In the genomic region with DNA sequence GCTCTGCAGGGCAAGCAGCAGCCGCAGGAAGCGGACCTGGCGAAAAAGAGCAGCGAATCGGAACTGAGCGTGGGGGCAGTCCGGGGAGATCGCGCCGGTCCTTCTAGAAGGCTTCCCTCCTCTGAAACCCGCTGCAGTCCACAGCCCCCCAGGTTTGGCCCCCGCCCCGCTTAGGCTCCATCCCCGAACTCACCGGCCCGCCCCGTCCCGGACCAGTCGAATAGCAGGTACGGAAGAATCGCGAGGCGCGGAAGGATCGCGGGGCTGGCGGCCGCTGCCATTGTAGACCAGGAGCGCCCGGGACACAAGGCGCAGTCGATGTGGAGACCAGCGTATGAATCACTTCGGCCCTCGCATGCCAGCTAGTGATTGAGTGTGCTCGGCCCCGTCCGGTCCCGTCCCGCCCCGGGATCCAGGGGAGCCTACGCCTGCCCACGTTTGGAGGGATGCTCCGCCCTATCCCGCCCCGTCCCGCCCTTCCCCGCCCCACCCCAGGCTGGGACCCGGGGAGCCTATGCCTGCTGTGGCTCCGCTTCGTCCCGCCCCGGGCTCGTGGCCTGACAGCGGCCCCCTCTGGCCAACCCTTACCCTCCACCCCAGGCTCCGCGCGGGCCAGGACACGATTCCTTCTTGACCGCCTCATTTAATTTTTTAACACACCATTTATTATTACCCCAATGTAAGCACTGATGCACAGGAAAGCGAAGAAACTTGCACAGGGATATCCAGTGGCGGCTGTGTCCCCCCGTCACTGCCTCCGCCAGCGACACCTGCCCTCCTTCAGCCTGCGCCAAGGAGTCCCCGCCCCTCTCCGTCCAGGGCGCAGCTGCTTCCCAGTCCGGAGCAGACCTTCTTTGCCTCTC, we compare ENCODE assay signal across 8 cellular contexts. TPM values are rescaled to one million over a fixed set of nuclear protein-coding genes. Genes with fewer than 3 reads are reported as not detected.
DNase-seq lines count a peak whose midpoint lies in the region; ATAC-seq and TF ChIP-seq lines count a peak whose summit lies in the region.

A gene (minus strand): TSS at position 336 of the 863 bp plus-strand sequence. CDS start 55 bp downstream, at position 281.

- H3K4me1 ChIP-seq in H9 (ENCODE audit: insufficient read depth, low read length), result no peaks in the 10 kb centered on the region; the same call in 1 of the 2 replicates
- no peaks in the 10 kb centered on the region for H3K4me1 ChIP-seq in smooth muscle cell (ENCODE audit: low read depth)

- no peak within 1 kb of the TSS for H3K56ac ChIP-seq in H9 (ENCODE audit: insufficient read length, low read depth, low read length)

- no peak within 1 kb of the TSS for H4K91ac ChIP-seq in H9 (ENCODE audit: insufficient read length, low read depth, low read length)

- no peak within 1 kb of the TSS for H4K8ac ChIP-seq in H9 (replicated peaks; ENCODE audit: insufficient read length, low read depth, low read length)

- H3K9me3 Mint-ChIP-seq in H9 (no peaks in the 10 kb centered on the region; a peak in 1 of 5 replicates), activated B cell treated with CpG ODN at 0.5 μM for 24 hours (no peaks in the 10 kb centered on the region)

- no peaks in the 10 kb centered on the region for H3K36me3 ChIP-seq in smooth muscle cell (ENCODE audit: low read depth)

- H3K27ac Mint-ChIP-seq in H9 (no peak within 1 kb of the TSS; a peak in 1 of 7 replicates), activated B cell treated with CpG ODN at 0.5 μM for 24 hours (peak within 1 kb of the TSS; percentile 7)

- H3T11ph ChIP-seq in H9 (ENCODE audit: low read length), result no peak within 1 kb of the TSS

- ATAC-seq in activated B cell treated with CpG ODN at 0.5 μM for 24 hours (ENCODE audit: low read depth) (peak; percentile 92), GM18873 (IDR thresholded peaks at IDR 0.05; ENCODE audit: low FRiP score, unreplicated experiment) (no peak)

- no peak within 1 kb of the TSS for H2BK15ac ChIP-seq in H9 (ENCODE audit: low read depth, low read length)

- no peaks in the 10 kb centered on the region for H3K79me1 ChIP-seq in H9 (ENCODE audit: insufficient read depth, low read depth, low read length, poor library complexity, severe bottlenecking)

- H3K27me3 ChIP-seq in H9 (ENCODE audit: insufficient read depth, low read length) (no peaks in the 10 kb centered on the region; the same call in 1 of the 2 replicates), smooth muscle cell (ENCODE audit: low read depth) (peaks cover 9% of the 10 kb centered on the region)

- H3K4me1 Mint-ChIP-seq in H9, result peaks cover 13 to 17% of the 10 kb centered on the region in 2 experiments
- peaks cover 22% of the 10 kb centered on the region for H3K4me1 Mint-ChIP-seq in activated B cell treated with CpG ODN at 0.5 μM for 24 hours

- H3K79me2 ChIP-seq in H9 (ENCODE audit: insufficient read depth, low read length) (no peaks in the 10 kb centered on the region), smooth muscle cell (ENCODE audit: low read depth) (no peaks in the 10 kb centered on the region)

- no peak within 1 kb of the TSS for H2BK12ac ChIP-seq in H9 (ENCODE audit: insufficient read length, low read depth, low read length)

- peak within 1 kb of the TSS; percentile 74 to 81 for H3K4me3 Mint-ChIP-seq in H9
- peak within 1 kb of the TSS; percentile 84 for H3K4me3 Mint-ChIP-seq in activated B cell treated with CpG ODN at 0.5 μM for 24 hours

- peak; percentile 67 for TF ChIP-seq CTCF in H9 (conservative IDR thresholded peaks at IDR 0.05)
- no peak for TF ChIP-seq CTCF in activated B cell treated with CpG ODN at 0.5 μM for 24 hours (IDR thresholded peaks at IDR 0.05)
- peak; percentile 59 for TF ChIP-seq CTCF in cardiac fibroblast (IDR thresholded peaks at IDR 0.05; ENCODE audit: low read depth, low read length)
- TF ChIP-seq CTCF in smooth muscle cell (IDR thresholded peaks at IDR 0.05; ENCODE audit: borderline replicate concordance, insufficient read depth, poor library complexity, severe bottlenecking), result peak; percentile 44

- CTCF ChIA-PET in activated B cell treated with CpG ODN at 0.5 μM for 24 hours (lab: Charles Lee), result no interaction called here

- peak within 1 kb of the TSS; percentile 65 for H3K9ac ChIP-seq in H9 (ENCODE audit: extremely low read depth, insufficient read length, low read length)
- H3K9ac ChIP-seq in smooth muscle cell (ENCODE audit: low read depth), result peak within 1 kb of the TSS; percentile 39

- H3K27me3 Mint-ChIP-seq in H9 (ENCODE audit: low read depth) (peaks cover 41% of the 10 kb centered on the region), activated B cell treated with CpG ODN at 0.5 μM for 24 hours (peaks cover 18% of the 10 kb centered on the region)

- H3K4me3 ChIP-seq in cardiac fibroblast (replicated peaks in 1 of 2; ENCODE audit: low read depth in 2 of 2, low read length in 2 of 2) (peak within 1 kb of the TSS; percentile 75 to 80), smooth muscle cell (peak within 1 kb of the TSS; percentile 54)

- WGBS in H9 (ENCODE audit: extremely low coverage, insufficient read length, low lambda C conversion rate), result no CpG with 5 or more reads among the region's 70 CpGs
- WGBS in smooth muscle cell (ENCODE audit: low lambda C conversion rate), result 2% methylated on average over 50 of the region's 70 CpGs

- no peak within 1 kb of the TSS for H3K18ac ChIP-seq in H9 (ENCODE audit: insufficient read length, low read depth, low read length)

- H4K20me1 ChIP-seq in H9 (ENCODE audit: control insufficient read depth, insufficient read depth, insufficient read length) (no peaks in the 10 kb centered on the region), smooth muscle cell (ENCODE audit: low read depth) (no peaks in the 10 kb centered on the region)

- intact Hi-C loops in activated B cell treated with CpG ODN at 0.5 μM for 24 hours (cut with micrococcal nuclease), result loop anchor here (1.0 to 5.0 kb wide), 4 partner anchors 135 to 798 kb away; a partner anchor contains a TSS

- H3K4me2 ChIP-seq in H9 (ENCODE audit: insufficient read depth, insufficient read length, low read length), result peak within 1 kb of the TSS; percentile 77
- H3K4me2 ChIP-seq in smooth muscle cell, result peak within 1 kb of the TSS; percentile 86

- H3F3A ChIP-seq in smooth muscle cell (ENCODE audit: low read depth), result peaks cover 10% of the 10 kb centered on the region

- H3K9me3 ChIP-seq in H9 (ENCODE audit: control insufficient read depth, low read depth, low read length) (no peaks in the 10 kb centered on the region), smooth muscle cell (replicated peaks; ENCODE audit: low read depth) (no peaks in the 10 kb centered on the region)

- H2AK5ac ChIP-seq in H9 (ENCODE audit: insufficient read length, low read length), result no peak within 1 kb of the TSS

- H2BK120ac ChIP-seq in H9 (ENCODE audit: low read depth, low read length, poor library complexity, severe bottlenecking), result no peak within 1 kb of the TSS

- DNase-seq in EL (peak; percentile 98), H9 (peak; percentile 94), NCI-H1092 treated with DMSO at 0.1 percent for 48 hours (lab: John Stamatoyannopoulos, UW) (peak; percentile 33), activated B cell treated with CpG ODN at 0.5 μM for 24 hours (peak; percentile 64), cardiac fibroblast (ENCODE audit: low read depth in 2 of 2) (peak; percentile 96), iPS-NIHi7 (ENCODE audit: extremely low spot score) (peak; percentile 94), smooth muscle cell (lab: John Stamatoyannopoulos, UW; ENCODE audit: unreplicated experiment) (peak; percentile 83)

- H4K5ac ChIP-seq in H9 (ENCODE audit: insufficient read length, low read depth, low read length), result no peak within 1 kb of the TSS

- H3K36me3 Mint-ChIP-seq in H9 (ENCODE audit: insufficient read depth in 1 of 3, low read depth in 3 of 3) (peaks cover 0 to 7% (median 4%) of the 10 kb centered on the region in 3 experiments; a peak in 3 of 7 replicates), activated B cell treated with CpG ODN at 0.5 μM for 24 hours (ENCODE audit: low read depth) (no peaks in the 10 kb centered on the region)

- no peak within 1 kb of the TSS for H3K4ac ChIP-seq in H9 (ENCODE audit: low read depth, low read length)

- H2BK5ac ChIP-seq in H9 (ENCODE audit: insufficient read length, low read length), result no peak within 1 kb of the TSS

- POLR2A ChIA-PET in activated B cell treated with CpG ODN at 0.5 μM for 24 hours (lab: Charles Lee), result no interaction called here

- no peak within 1 kb of the TSS for H2BK20ac ChIP-seq in H9 (ENCODE audit: low read depth, low read length, poor library complexity, severe bottlenecking)

- H2AFZ ChIP-seq in H9 (ENCODE audit: low read length) (no peak within 1 kb of the TSS), smooth muscle cell (ENCODE audit: low read depth) (peak within 1 kb of the TSS; percentile 71)

- peak within 1 kb of the TSS; percentile 58; the same call in 1 of the 2 replicates for H3K14ac ChIP-seq in H9 (ENCODE audit: insufficient read depth, low read length)

- H3K27ac ChIP-seq in H9 (ENCODE audit: insufficient read length, low read depth, low read length) (no peak within 1 kb of the TSS), smooth muscle cell (ENCODE audit: low read depth) (no peak within 1 kb of the TSS)

- H3K23ac ChIP-seq in H9 (ENCODE audit: insufficient read length, low read depth, low read length), result no peak within 1 kb of the TSS

- peaks cover 6% of the 10 kb centered on the region for H3K23me2 ChIP-seq in H9 (ENCODE audit: insufficient read length, low read depth, low read length, poor library complexity, severe bottlenecking)

RNA-seq across cellular contexts. Expression of the gene that starts here (rescaled TPM):
- total RNA-seq in H9 (2021), result 5.6 and 5.8 TPM in 2 replicates
- 0.46 and 0.80 TPM in 2 replicates for total RNA-seq in activated B cell treated with CpG ODN at 0.5 μM for 24 hours
- 6.0 and 11.7 TPM in 2 replicates for total RNA-seq in smooth muscle cell
- polyA plus RNA-seq in smooth muscle cell, result 2.4 and 3.4 TPM in 2 replicates

Comparison
In these comparisons a context has a peak if more than half of its experiments do, and no peak if none do; other contexts are left out.
1. Peak in DNase-seq and ATAC-seq in activated B cell treated with CpG ODN at 0.5 μM for 24 hours; RNA of the gene not detected or under 1 TPM.
2. DNase-seq: peak in every context shown above with its lines; median percentile 98 in EL; 96 in cardiac fibroblast; 94 in H9; 94 in iPS-NIHi7; 83 in smooth muscle cell; 64 in activated B cell treated with CpG ODN at 0.5 μM for 24 hours; 33 in NCI-H1092 treated with DMSO at 0.1 percent for 48 hours.